In the genomic region with DNA sequence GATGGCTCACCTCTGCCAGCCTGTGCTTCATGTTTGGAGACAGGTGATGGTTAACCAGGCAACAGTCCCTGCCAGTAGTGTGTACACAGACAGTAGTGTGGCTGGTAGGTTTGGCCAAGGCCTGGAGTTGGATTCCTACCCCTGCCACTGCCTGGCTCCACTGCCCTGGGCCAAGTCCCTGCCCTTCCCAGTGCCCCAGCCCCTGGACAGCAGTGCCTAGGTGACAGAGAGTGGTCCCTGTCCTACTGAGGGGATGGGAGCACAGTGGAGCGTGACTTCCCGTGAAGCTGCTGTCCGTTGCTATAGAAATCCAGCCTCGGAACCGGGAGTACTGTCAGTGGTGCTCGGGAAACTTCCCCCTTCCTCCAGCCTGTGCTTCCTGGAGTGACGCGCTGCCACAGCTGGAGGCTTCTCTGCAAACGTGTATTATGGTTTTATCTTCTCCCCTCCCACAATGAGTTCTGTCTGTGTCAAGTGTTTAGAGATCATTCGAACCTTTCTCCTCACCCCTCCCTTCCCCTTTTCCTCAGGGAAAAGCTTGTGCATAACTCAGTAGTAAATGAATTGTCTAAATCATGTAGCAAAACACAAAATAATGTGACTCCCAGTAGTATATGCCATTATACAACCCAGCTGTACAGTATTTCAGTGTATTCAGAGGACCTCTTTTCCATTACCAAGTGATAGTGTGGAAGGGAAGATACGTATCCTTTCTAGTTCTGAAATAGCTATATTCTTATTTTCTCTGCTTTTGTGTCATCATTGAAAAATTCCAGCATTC, we compare ENCODE assay signal across 9 cellular contexts.
DNase-seq lines count a peak whose midpoint lies in the region; ATAC-seq and TF ChIP-seq lines count a peak whose summit lies in the region.
"Had no signal": no experiment of that assay in that cellular context is flagged by ENCODE, and none has a peak within 500 bp of the region (broad histone marks: within the 10 kb centered on the region; RNA-seq: fewer than 3 reads in every experiment).

No MANE protein-coding gene starts in this region.

- TF ChIP-seq POLR2A in gastroesophageal sphincter (IDR thresholded peaks at IDR 0.05) (no peak), gastrocnemius medialis (IDR thresholded peaks at IDR 0.05) (no peak)

- in situ Hi-C loops in gastrocnemius medialis (cut with MboI; ENCODE audit: low sequenced_read_pairs in 4 of 4): no loop called here

- H3K4me3 ChIP-seq in SJSA1: no peak overlapping the region
- no peak overlapping the region for H3K4me3 ChIP-seq in gastroesophageal sphincter
- peak overlapping the region in 1 of 4 donors; percentile 18 for H3K4me3 ChIP-seq in gastrocnemius medialis

- DNase-seq in NCI-H1417 (lab: John Stamatoyannopoulos, UW) (peak; percentile 10 to 45 (median 24)), NCI-H1417 treated with DMSO at 0.1 percent for 48 hours (lab: John Stamatoyannopoulos, UW) (no peak), SJSA1 (ENCODE audit: low read depth in 1 of 2, low spot score in 2 of 2) (peak in 1 of 2 experiments; percentile 51), gastrocnemius medialis (no peak), DMS 273 treated with DMSO at 0.1 percent for 48 hours (lab: John Stamatoyannopoulos, UW) (no peak)
- DNase-seq in activated CD4-positive, alpha-beta T cell treated with anti-CD3 and anti-CD28 coated beads for 48 hours: no peak
- DNase-seq: activated naive CD4-positive, alpha-beta T cell had no signal

- no peak for TF ChIP-seq CTCF in gastroesophageal sphincter (IDR thresholded peaks at IDR 0.05)
- no peak for TF ChIP-seq CTCF in gastrocnemius medialis (IDR thresholded peaks at IDR 0.05 in 4 of 5, conservative IDR thresholded peaks at IDR 0.05 in 1 of 5)

- peak; percentile 48 for ATAC-seq in gastroesophageal sphincter
- ATAC-seq in gastrocnemius medialis: peak; percentile 43 to 53
- no peak for ATAC-seq in HG03354 (IDR thresholded peaks at IDR 0.05; ENCODE audit: poor library complexity, severe bottlenecking, unreplicated experiment)

- H3K9me3 ChIP-seq in SJSA1 (replicated peaks): no peaks in the 10 kb centered on the region
- no peaks in the 10 kb centered on the region for H3K9me3 ChIP-seq in gastroesophageal sphincter
- H3K9me3 ChIP-seq in gastrocnemius medialis: no peaks in the 10 kb centered on the region

- TF ChIP-seq EP300 in gastroesophageal sphincter (IDR thresholded peaks at IDR 0.05): no peak

- no peaks in the 10 kb centered on the region; the same call in 1 of the 2 replicates for H3K36me3 ChIP-seq in SJSA1
- H3K36me3 ChIP-seq in gastroesophageal sphincter: no peaks in the 10 kb centered on the region
- no peaks in the 10 kb centered on the region for H3K36me3 ChIP-seq in gastrocnemius medialis

- H3K27ac ChIP-seq in SJSA1 (peak overlapping the region; percentile 82), gastroesophageal sphincter (peak overlapping the region in 2 of 4 donors; percentile 20 to 45), gastrocnemius medialis (peak overlapping the region; percentile 40 to 64 (median 56))

- 60 to 82% methylated on average over 1 to 4 of the region's 11 CpGs for WGBS in gastroesophageal sphincter (ENCODE audit: low coverage in 1 of 2), 2 donors

- H3K4me1 ChIP-seq in SJSA1 (replicated peaks): peaks cover 36% of the 10 kb centered on the region
- peaks cover 7 to 100% (median 37%) of the 10 kb centered on the region in 3 donors for H3K4me1 ChIP-seq in gastroesophageal sphincter
- peaks cover 64 to 73% of the 10 kb centered on the region in 2 donors for H3K4me1 ChIP-seq in gastrocnemius medialis

- no peaks in the 10 kb centered on the region for H3K27me3 ChIP-seq in SJSA1 (replicated peaks)
- no peaks in the 10 kb centered on the region for H3K27me3 ChIP-seq in gastroesophageal sphincter
- no peaks in the 10 kb centered on the region for H3K27me3 ChIP-seq in gastrocnemius medialis

- intact Hi-C loops in gastrocnemius medialis (cut with DNase I; ENCODE audit: low total_unique reads): loop anchor here (1.0 kb wide), 1 partner anchor 32 kb away; no protein-coding TSS in a partner anchor

Comparison
In these comparisons a context has a peak if more than half of its experiments do, and no peak if none do; other contexts are left out.
1. DNase-seq: peak in NCI-H1417 (3 of 3); none in NCI-H1417 treated with DMSO at 0.1 percent for 48 hours (single experiment), gastrocnemius medialis (0 of 2), activated CD4-positive, alpha-beta T cell treated with anti-CD3 and anti-CD28 coated beads for 48 hours (single experiment) and DMS 273 treated with DMSO at 0.1 percent for 48 hours (single experiment).